8 cellular contexts compared by ENCODE assay signal in genomic region chr15:30566949-30567348, GRCh38. TPM values are rescaled to one million over a fixed set of nuclear protein-coding genes. Genes with fewer than 3 reads are reported as not detected.
DNase-seq lines count a peak whose midpoint lies in the region; ATAC-seq, FAIRE-seq and TF ChIP-seq lines count a peak whose summit lies in the region.
"Not testable (repeated sequence)": the region's sequence is repeated elsewhere in the genome, so short reads cannot be mapped to it uniquely, and the experiment has no call there.

No MANE protein-coding gene starts in this region.

- H3K36me3 ChIP-seq in right lobe of liver, pancreas, upper lobe of left lung: not testable (repeated sequence)

- not testable (repeated sequence) for H3K4me3 ChIP-seq in right lobe of liver, pancreas, upper lobe of left lung

- ATAC-seq in activated B cell treated with CpG ODN at 0.5 μM for 24 hours (ENCODE audit: low read depth) (peak; percentile 65), right lobe of liver (peak; percentile 64 to 69 (median 68)), pancreas (peak in 3 of 4 donors; percentile 51 to 82 (median 78))
- peak; percentile 74 to 83 for ATAC-seq in activated naive CD4-positive, alpha-beta T cell treated with anti-CD3 and anti-CD28 coated beads, Interleukin-2, amount 50 U/mL, for 72 hours
- ATAC-seq in effector memory CD8-positive, alpha-beta T cell (replicated peaks): peak; percentile 70
- not testable (repeated sequence) for ATAC-seq in upper lobe of left lung (ENCODE audit: low FRiP score in 2 of 2)

- H3K27me3 Mint-ChIP-seq in activated B cell treated with CpG ODN at 0.5 μM for 24 hours; effector memory CD8-positive, alpha-beta T cell: not testable (repeated sequence)

- H3K27me3 ChIP-seq in right lobe of liver, pancreas, upper lobe of left lung: not testable (repeated sequence)

- no CpG with 5 or more reads among the region's 6 CpGs for WGBS in right lobe of liver (ENCODE audit: insufficient coverage, low coverage, low lambda C conversion rate, missing lambda C conversion rate)
- WGBS in pancreas, 2 donors: 11% methylated on average over 3 of the region's 6 CpGs; no CpG with 5 or more reads in 1 of the 2 donors
- 36% methylated on average over 1 of the region's 6 CpGs; no CpG with 5 or more reads in 1 of the 2 donors for whole genome bisulfite sequencing in upper lobe of left lung, 2 donors

- not testable (repeated sequence) for H3K27ac ChIP-seq in right lobe of liver, pancreas, upper lobe of left lung

- H3K4me1 ChIP-seq in right lobe of liver, pancreas, upper lobe of left lung: not testable (repeated sequence)

- H3K36me3 Mint-ChIP-seq in activated B cell treated with CpG ODN at 0.5 μM for 24 hours (ENCODE audit: low read depth); activated naive CD4-positive, alpha-beta T cell treated with anti-CD3 and anti-CD28 coated beads, Interleukin-2, amount 50 U/mL, for 72 hours; effector memory CD8-positive, alpha-beta T cell (ENCODE audit: insufficient read depth): not testable (repeated sequence)

- H3K9me3 Mint-ChIP-seq in activated B cell treated with CpG ODN at 0.5 μM for 24 hours; activated naive CD4-positive, alpha-beta T cell treated with anti-CD3 and anti-CD28 coated beads, Interleukin-2, amount 50 U/mL, for 72 hours; effector memory CD8-positive, alpha-beta T cell: not testable (repeated sequence)

- not testable (repeated sequence) for FAIRE-seq in pancreas (lab: Jason Lieb, UNC)

- H3K9me3 ChIP-seq in right lobe of liver, pancreas, upper lobe of left lung: not testable (repeated sequence)

- POLR2A ChIA-PET in activated B cell treated with CpG ODN at 0.5 μM for 24 hours (lab: Charles Lee): not testable (repeated sequence)

- not testable (repeated sequence) for H3K4me1 Mint-ChIP-seq in activated B cell treated with CpG ODN at 0.5 μM for 24 hours; effector memory CD8-positive, alpha-beta T cell (ENCODE audit: low read depth in 2 of 2)

- not testable (repeated sequence) for TF ChIP-seq EP300 in upper lobe of left lung (IDR thresholded peaks at IDR 0.05)

- TF ChIP-seq CTCF in activated B cell treated with CpG ODN at 0.5 μM for 24 hours (IDR thresholded peaks at IDR 0.05); pancreas (IDR thresholded peaks at IDR 0.05): not testable (repeated sequence)
- TF ChIP-seq CTCF in right lobe of liver (IDR thresholded peaks at IDR 0.05): peak in 1 of 4 donors; percentile 40
- peak in 4 of 6 experiments; percentile 18 to 50 (median 33) for TF ChIP-seq CTCF in upper lobe of left lung (IDR thresholded peaks at IDR 0.05)

- intact Hi-C loops in activated B cell treated with CpG ODN at 0.5 μM for 24 hours (cut with micrococcal nuclease); right lobe of liver (cut with DNase I); pancreas (cut with DNase I): not testable (repeated sequence)

- CTCF ChIA-PET in activated B cell treated with CpG ODN at 0.5 μM for 24 hours (lab: Charles Lee): not testable (repeated sequence)

- H3K27ac Mint-ChIP-seq in activated B cell treated with CpG ODN at 0.5 μM for 24 hours; activated naive CD4-positive, alpha-beta T cell treated with anti-CD3 and anti-CD28 coated beads, Interleukin-2, amount 50 U/mL, for 72 hours; effector memory CD8-positive, alpha-beta T cell: not testable (repeated sequence)

- DNase-seq in EH (ENCODE audit: low read depth) (peak; percentile 0), LoVo (ENCODE audit: low spot score) (peak; percentile 0), right lobe of liver (peak in 1 of 3 donors; percentile 12), pancreas (peak in 1 of 6 donors; percentile 38), upper lobe of left lung (peak in 1 of 2 donors; percentile 19)
- not testable (repeated sequence) for DNase-seq in activated B cell treated with CpG ODN at 0.5 μM for 24 hours; activated naive CD4-positive, alpha-beta T cell treated with anti-CD3 and anti-CD28 coated beads, Interleukin-2, amount 50 U/mL, for 72 hours (ENCODE audit: low spot score in 2 of 2)
- peak in 1 of 3 experiments; percentile 12 for DNase-seq in effector memory CD8-positive, alpha-beta T cell

- TF ChIP-seq POLR2A in right lobe of liver (IDR thresholded peaks at IDR 0.05); upper lobe of left lung (IDR thresholded peaks at IDR 0.05): not testable (repeated sequence)

- H3K4me3 Mint-ChIP-seq in activated B cell treated with CpG ODN at 0.5 μM for 24 hours; effector memory CD8-positive, alpha-beta T cell: not testable (repeated sequence)

RNA-seq across cellular contexts. Expression of gene GOLGA8Q, which starts 15.1 kb away (rescaled TPM):
- 0.64 and 1.8 TPM in 2 replicates for total RNA-seq in activated B cell treated with CpG ODN at 0.5 μM for 24 hours
- total RNA-seq in activated naive CD4-positive, alpha-beta T cell treated with anti-CD3 and anti-CD28 coated beads, Interleukin-2, amount 50 U/mL, for 72 hours: 1 to 10 TPM in 1 of 2 donors, under 1 TPM in 1; 0.59 to 1.6 TPM
- 1 to 10 TPM in 1 of 6 experiments, under 1 TPM in 1, not detected in 4; 0.71 to 1.6 TPM for total RNA-seq in right lobe of liver
- total RNA-seq in pancreas: under 1 TPM in 5 of 6 donors, not detected in 1; 0.51 to 0.83 (median 0.62) TPM
- 1 to 10 TPM; 1.3 to 2.6 TPM for polyA plus RNA-seq in pancreas
- 10 to 100 TPM in 1 of 6 donors, 1 to 10 TPM in 4, under 1 TPM in 1; 0.44 to 17.8 (median 2.7) TPM for total RNA-seq in upper lobe of left lung

RNA-seq across cellular contexts. Expression of gene GOLGA8H, which starts 36.9 kb away (rescaled TPM):
- 0.35 TPM in 1 of 2 replicates, not detected in the other for total RNA-seq in activated B cell treated with CpG ODN at 0.5 μM for 24 hours
- under 1 TPM; 0.20 to 0.60 TPM for total RNA-seq in activated naive CD4-positive, alpha-beta T cell treated with anti-CD3 and anti-CD28 coated beads, Interleukin-2, amount 50 U/mL, for 72 hours
- total RNA-seq in right lobe of liver: under 1 TPM in 1 of 6 experiments, not detected in 5; 0.13 TPM
- total RNA-seq in pancreas: 1 to 10 TPM in 3 of 6 donors, under 1 TPM in 3; 0.60 to 1.8 (median 1.0) TPM
- 1 to 10 TPM in 1 of 2 donors, under 1 TPM in 1; 0.33 to 1.6 TPM for polyA plus RNA-seq in pancreas
- 1 to 10 TPM in 2 of 6 donors, under 1 TPM in 4; 0.46 to 7.3 (median 0.89) TPM for total RNA-seq in upper lobe of left lung
